In genomic region chr18:79529991-79530390, GRCh38 we compare ENCODE assay signal across 16 cellular contexts.
"Had no signal": no experiment of that assay in that cellular context is flagged by ENCODE, and none has a peak within 500 bp of the region (broad histone marks: within the 10 kb centered on the region; RNA-seq: fewer than 3 reads in every experiment).

No MANE protein-coding gene starts in this region.

- H3K9me3 Mint-ChIP-seq: activated CD4-positive, alpha-beta memory T cell treated with anti-CD3 and anti-CD28 coated beads for 36 hours; immature natural killer cell; T-helper 1 cell treated with Interleukin-12 subunit alpha and Interleukin-12 subunit beta and Interleukin-4 antibody, amounts not matched to agents 30 μg/mL and 1 μg/mL, for 36 hours had no signal

- H3K27me3 Mint-ChIP-seq: activated CD4-positive, alpha-beta memory T cell treated with anti-CD3 and anti-CD28 coated beads for 36 hours; activated naive CD8-positive, alpha-beta T cell had no signal

- ATAC-seq: SK-N-SH treated with all-trans-retinoic acid at 6 μM for 48 hours had no signal

- FAIRE-seq: bronchial epithelial cell, colon had no signal

- H3K27ac ChIP-seq: esophagus squamous epithelium, stomach, thyroid gland had no signal

- H3K4me3 Mint-ChIP-seq: activated CD4-positive, alpha-beta memory T cell treated with anti-CD3 and anti-CD28 coated beads for 36 hours; activated naive CD8-positive, alpha-beta T cell; immature natural killer cell; nephron progenitor cell; T-helper 1 cell treated with Interleukin-12 subunit alpha and Interleukin-12 subunit beta and Interleukin-4 antibody, amounts not matched to agents 30 μg/mL and 1 μg/mL, for 36 hours had no signal

- H3K9me3 ChIP-seq: esophagus squamous epithelium, stomach, thyroid gland had no signal

- H3K4me3 ChIP-seq: esophagus squamous epithelium, stomach, thyroid gland had no signal

- H3K27ac Mint-ChIP-seq: activated CD4-positive, alpha-beta memory T cell treated with anti-CD3 and anti-CD28 coated beads for 36 hours; activated naive CD8-positive, alpha-beta T cell; immature natural killer cell; nephron progenitor cell; T-helper 1 cell treated with Interleukin-12 subunit alpha and Interleukin-12 subunit beta and Interleukin-4 antibody, amounts not matched to agents 30 μg/mL and 1 μg/mL, for 36 hours had no signal

- DNase-seq: activated CD4-positive, alpha-beta memory T cell treated with anti-CD3 and anti-CD28 coated beads for 36 hours; activated gamma-delta T cell; anterior cingulate cortex; esophagus squamous epithelium; foreskin fibroblast; immature natural killer cell; mesenchymal stem cell; nephron progenitor cell; stimulated activated CD4-positive, alpha-beta T cell treated with anti-CD3 and anti-CD28 coated beads, Interleukin-4, amount 100 ng/mL, for 4 hours had no signal

- H3K36me3 ChIP-seq: thyroid gland had no signal

- H3K27me3 ChIP-seq: thyroid gland had no signal
